Comparison of ENCODE assay signal across 8 cellular contexts in the genomic region with DNA sequence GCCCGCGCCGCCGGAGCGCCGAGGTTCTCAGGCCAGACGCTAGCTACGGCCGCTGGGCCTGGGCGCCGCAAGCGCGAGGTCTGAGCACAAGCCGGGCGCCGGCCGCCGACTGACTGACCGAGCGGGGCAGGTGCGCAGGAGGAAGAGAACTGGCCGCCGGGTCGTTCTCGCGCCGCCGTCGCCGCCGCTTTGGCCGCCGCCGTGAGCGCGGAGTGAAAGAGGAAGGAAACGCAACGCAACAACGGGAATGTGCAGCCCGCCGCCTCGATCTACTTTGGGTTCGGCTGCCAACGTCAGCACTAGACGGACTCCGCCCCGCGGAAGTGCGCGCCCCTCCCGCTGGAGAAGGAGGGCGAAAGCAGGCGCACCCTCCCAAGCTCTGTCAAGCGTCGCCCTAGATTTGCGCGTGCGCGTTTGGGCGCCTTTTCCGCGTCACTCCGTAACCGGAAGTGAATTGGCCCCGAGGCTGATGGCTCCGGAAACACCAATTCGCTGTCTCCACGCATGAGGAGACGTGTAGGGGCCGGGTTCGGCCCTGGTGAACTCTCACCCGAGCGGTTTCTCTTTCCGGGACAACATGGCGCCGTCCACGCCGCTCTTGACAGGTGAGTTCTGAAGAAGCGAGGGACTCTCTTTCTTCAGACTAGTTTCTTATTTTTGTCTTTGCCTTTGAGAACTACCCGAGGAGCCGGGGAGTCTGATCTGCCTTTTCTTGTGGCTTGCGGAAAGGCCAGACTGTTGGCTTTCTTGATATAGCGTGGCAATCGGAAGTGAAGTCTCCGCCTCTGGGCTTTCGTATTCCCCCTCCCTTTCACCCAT. TPM values are rescaled to one million over a fixed set of nuclear protein-coding genes. Genes with fewer than 3 reads are reported as not detected.
DNase-seq lines count a peak whose midpoint lies in the region; ATAC-seq and TF ChIP-seq lines count a peak whose summit lies in the region.

A gene (plus strand): TSS at position 562 of the 819 bp plus-strand sequence. CDS start 16 bp downstream, at position 578.
A gene (minus strand): TSS at position 271 of the 819 bp plus-strand sequence. CDS start 361 bp downstream, outside the sequence.

- WGBS in H9 (ENCODE audit: extremely low coverage, insufficient read length, low lambda C conversion rate): no CpG with 5 or more reads among the region's 86 CpGs

- H3K4me1 Mint-ChIP-seq in H9: peaks cover 16 to 19% of the 10 kb centered on the region in 2 experiments
- H3K4me1 Mint-ChIP-seq in natural killer cell treated with Interleukin-12 subunit alpha and Interleukin-12 subunit beta and Interleukin-15 and Interleukin-18, amount 100 ng/mL, for 72 hours (ENCODE audit: low read depth in 2 of 2): peaks cover 40 to 53% of the 10 kb centered on the region in 2 donors

- no peak within 1 kb of the TSS for H4K8ac ChIP-seq in H9 (replicated peaks; ENCODE audit: insufficient read length, low read depth, low read length)

- H4K91ac ChIP-seq in H9 (ENCODE audit: insufficient read length, low read depth, low read length): peak within 1 kb of the TSS; percentile 5

- no peak for TF ChIP-seq CTCF in H9 (conservative IDR thresholded peaks at IDR 0.05)
- no peak for TF ChIP-seq CTCF in fibroblast of pulmonary artery (IDR thresholded peaks at IDR 0.05; ENCODE audit: low read length, missing control alignments)

- no peaks in the 10 kb centered on the region for H3K27me3 ChIP-seq in H9 (ENCODE audit: insufficient read depth, low read length)
- H3K27me3 ChIP-seq in MG63: no peaks in the 10 kb centered on the region

- peaks cover 73% of the 10 kb centered on the region for H3K36me3 ChIP-seq in MG63

- H3K4me2 ChIP-seq in H9 (ENCODE audit: insufficient read depth, insufficient read length, low read length): peak within 1 kb of the TSS; percentile 86

- H3K36me3 Mint-ChIP-seq in H9 (ENCODE audit: insufficient read depth in 1 of 3, low read depth in 3 of 3): peaks cover 4 to 25% (median 16%) of the 10 kb centered on the region in 3 experiments; a peak in 6 of 7 replicates
- peaks cover 32% of the 10 kb centered on the region for H3K36me3 Mint-ChIP-seq in natural killer cell treated with Interleukin-12 subunit alpha and Interleukin-12 subunit beta and Interleukin-15 and Interleukin-18, amount 100 ng/mL, for 72 hours

- no peak within 1 kb of the TSS for H3T11ph ChIP-seq in H9 (ENCODE audit: low read length)

- H2BK20ac ChIP-seq in H9 (ENCODE audit: low read depth, low read length, poor library complexity, severe bottlenecking): no peak within 1 kb of the TSS

- H3K9me3 Mint-ChIP-seq in H9: no peaks in the 10 kb centered on the region; a peak in 1 of 5 replicates
- H3K9me3 Mint-ChIP-seq in natural killer cell treated with Interleukin-12 subunit alpha and Interleukin-12 subunit beta and Interleukin-15 and Interleukin-18, amount 100 ng/mL, for 72 hours: no peaks in the 10 kb centered on the region

- no peaks in the 10 kb centered on the region for H4K20me1 ChIP-seq in H9 (ENCODE audit: control insufficient read depth, insufficient read depth, insufficient read length)

- no peak within 1 kb of the TSS for H3K27ac ChIP-seq in H9 (ENCODE audit: insufficient read length, low read depth, low read length)

- no peaks in the 10 kb centered on the region for H3K9me3 ChIP-seq in H9 (ENCODE audit: control insufficient read depth, low read depth, low read length)
- no peaks in the 10 kb centered on the region for H3K9me3 ChIP-seq in MG63

- peak within 1 kb of the TSS; percentile 88 for H3K18ac ChIP-seq in H9 (ENCODE audit: insufficient read length, low read depth, low read length)

- H3K14ac ChIP-seq in H9 (ENCODE audit: insufficient read depth, low read length): peak within 1 kb of the TSS; percentile 83

- no peak within 1 kb of the TSS for H4K5ac ChIP-seq in H9 (ENCODE audit: insufficient read length, low read depth, low read length)

- no peaks in the 10 kb centered on the region for H3K4me1 ChIP-seq in H9 (ENCODE audit: insufficient read depth, low read length)

- peak; percentile 100 for DNase-seq in ELR (ENCODE audit: low read depth)
- peak; percentile 98 for DNase-seq in H9
- peak; percentile 99 for DNase-seq in MG63
- DNase-seq in SHP77 treated with DMSO at 0.1 percent for 48 hours (lab: John Stamatoyannopoulos, UW): peak; percentile 94
- peak; percentile 100 for DNase-seq in activated effector memory CD4-positive, alpha-beta T cell treated with anti-CD3 and anti-CD28 coated beads, Interleukin-2, amount 50 U/mL, for 16 hours
- peak; percentile 99 for DNase-seq in fibroblast of pulmonary artery (ENCODE audit: low read depth)
- DNase-seq in natural killer cell treated with Interleukin-12 subunit alpha and Interleukin-12 subunit beta and Interleukin-15 and Interleukin-18, amount 100 ng/mL, for 72 hours (ENCODE audit: low spot score): peak; percentile 100
- DNase-seq in stimulated activated naive CD8-positive, alpha-beta T cell treated with anti-CD3 and anti-CD28 coated beads, Interleukin-15, Interleukin-2, amounts not matched to agents 100 U/mL and 50 U/mL, for 24 hours: peak; percentile 99

- H3K56ac ChIP-seq in H9 (ENCODE audit: insufficient read length, low read depth, low read length): no peak within 1 kb of the TSS

- H3K23ac ChIP-seq in H9 (ENCODE audit: insufficient read length, low read depth, low read length): no peak within 1 kb of the TSS

- no peak within 1 kb of the TSS for H2BK12ac ChIP-seq in H9 (ENCODE audit: insufficient read length, low read depth, low read length)

- no peak within 1 kb of the TSS for H2AK5ac ChIP-seq in H9 (ENCODE audit: insufficient read length, low read length)

- no peak within 1 kb of the TSS for H2BK15ac ChIP-seq in H9 (ENCODE audit: low read depth, low read length)

- peak within 1 kb of the TSS; percentile 98 for H3K4me3 ChIP-seq in MG63
- peak within 1 kb of the TSS; percentile 87 for H3K4me3 ChIP-seq in fibroblast of pulmonary artery (replicated peaks; ENCODE audit: low read depth, low read length)

- peak within 1 kb of the TSS; percentile 0; the same call in 1 of the 2 replicates for H3K4ac ChIP-seq in H9 (ENCODE audit: low read depth, low read length)

- H3K79me2 ChIP-seq in H9 (ENCODE audit: insufficient read depth, low read length): peaks cover 19% of the 10 kb centered on the region; the same call in 1 of the 2 replicates

- H2AFZ ChIP-seq in H9 (ENCODE audit: low read length): no peak within 1 kb of the TSS

- H3K4me3 Mint-ChIP-seq in H9: peak within 1 kb of the TSS; percentile 84 to 97
- peak within 1 kb of the TSS; percentile 96 for H3K4me3 Mint-ChIP-seq in natural killer cell treated with Interleukin-12 subunit alpha and Interleukin-12 subunit beta and Interleukin-15 and Interleukin-18, amount 100 ng/mL, for 72 hours

- H2BK5ac ChIP-seq in H9 (ENCODE audit: insufficient read length, low read length): no peak within 1 kb of the TSS

- H2BK120ac ChIP-seq in H9 (ENCODE audit: low read depth, low read length, poor library complexity, severe bottlenecking): no peak within 1 kb of the TSS

- peak within 1 kb of the TSS; percentile 90 to 98 (median 92) for H3K27ac Mint-ChIP-seq in H9
- H3K27ac Mint-ChIP-seq in natural killer cell treated with Interleukin-12 subunit alpha and Interleukin-12 subunit beta and Interleukin-15 and Interleukin-18, amount 100 ng/mL, for 72 hours: peak within 1 kb of the TSS; percentile 94 to 98

- H3K9ac ChIP-seq in H9 (ENCODE audit: extremely low read depth, insufficient read length, low read length): peak within 1 kb of the TSS; percentile 90

- H3K23me2 ChIP-seq in H9 (ENCODE audit: insufficient read length, low read depth, low read length, poor library complexity, severe bottlenecking): no peaks in the 10 kb centered on the region

- H3K27me3 Mint-ChIP-seq in H9 (ENCODE audit: low read depth): no peaks in the 10 kb centered on the region; the same call in 1 of the 2 replicates
- no peaks in the 10 kb centered on the region for H3K27me3 Mint-ChIP-seq in natural killer cell treated with Interleukin-12 subunit alpha and Interleukin-12 subunit beta and Interleukin-15 and Interleukin-18, amount 100 ng/mL, for 72 hours

- H3K79me1 ChIP-seq in H9 (ENCODE audit: insufficient read depth, low read depth, low read length, poor library complexity, severe bottlenecking): no peaks in the 10 kb centered on the region

- ATAC-seq in natural killer cell treated with Interleukin-12 subunit alpha and Interleukin-12 subunit beta and Interleukin-15 and Interleukin-18, amount 100 ng/mL, for 72 hours: peak; percentile 95 to 97
- ATAC-seq in stimulated activated naive CD8-positive, alpha-beta T cell treated with anti-CD3 and anti-CD28 coated beads, Interleukin-15, Interleukin-2, amounts not matched to agents 100 U/mL and 50 U/mL, for 24 hours: peak; percentile 97

RNA-seq across cellular contexts. Expression of the first gene that starts in this region (rescaled TPM):
- 73.9 and 74.1 TPM in 2 replicates for total RNA-seq in H9 (2021)
- 208 and 305 TPM in 2 replicates for total RNA-seq in MG63 (2014; rRNA removed; shearing (Covaris generic); ENCODE audit: low replicate concordance)
- total RNA-seq in natural killer cell treated with Interleukin-12 subunit alpha and Interleukin-12 subunit beta and Interleukin-15 and Interleukin-18, amount 100 ng/mL, for 72 hours: 100 to 1,000 TPM in 1 of 2 donors, 10 to 100 TPM in 1; 98.0 to 114 TPM

RNA-seq across cellular contexts. Expression of the second gene that starts in this region (rescaled TPM):
- total RNA-seq in H9 (2021): 78.5 and 84.8 TPM in 2 replicates
- total RNA-seq in MG63 (2014; rRNA removed; shearing (Covaris generic); ENCODE audit: low replicate concordance): 160 and 180 TPM in 2 replicates
- total RNA-seq in natural killer cell treated with Interleukin-12 subunit alpha and Interleukin-12 subunit beta and Interleukin-15 and Interleukin-18, amount 100 ng/mL, for 72 hours: 100 to 1,000 TPM; 104 to 148 TPM
